Comparison of ENCODE assay signal across 20 cellular contexts in the genomic region with DNA sequence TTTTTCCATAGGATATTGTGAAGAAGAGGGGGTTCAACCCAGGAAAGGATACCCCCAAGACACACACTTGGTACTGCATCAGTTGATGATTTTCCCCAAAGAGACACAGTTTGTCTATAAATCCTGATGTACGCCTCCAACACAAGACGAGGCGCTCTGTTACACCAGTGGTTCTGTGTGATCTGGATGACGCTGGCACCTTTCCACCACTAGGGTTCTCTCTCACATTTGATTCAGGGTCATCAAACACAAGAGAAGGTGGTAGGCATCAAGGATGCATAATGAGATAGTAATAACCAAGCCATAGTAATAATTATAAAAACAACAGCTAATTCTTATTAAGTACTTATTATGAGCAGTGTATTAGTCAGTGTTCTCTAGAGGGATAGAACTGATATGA.
A peak's percentile ranks its signal among the peaks of the same experiment; 100 is the strongest.
DNase-seq lines count a peak whose midpoint lies in the region; ATAC-seq and TF ChIP-seq lines count a peak whose summit lies in the region.
"Had no signal": no experiment of that assay in that cellular context is flagged by ENCODE, and none has a peak within 500 bp of the region (broad histone marks: within the 10 kb centered on the region; RNA-seq: fewer than 3 reads in every experiment).

No MANE protein-coding gene starts in this region.

- H3K4me3 Mint-ChIP-seq in type B pancreatic cell, result no peak overlapping the region
- H3K4me3 Mint-ChIP-seq: activated naive CD4-positive, alpha-beta T cell treated with anti-CD3 and anti-CD28 coated beads for 36 hours; naive B cell had no signal

- H3K36me3 Mint-ChIP-seq in type B pancreatic cell, result no peaks in the 10 kb centered on the region
- H3K36me3 Mint-ChIP-seq: naive B cell had no signal

- DNase-seq in DMS53 (lab: John Stamatoyannopoulos, UW) (peak; percentile 21), DMS53 treated with DMSO at 0.1 percent for 48 hours (lab: John Stamatoyannopoulos, UW; ENCODE audit: unreplicated experiment) (no peak), RPMI8226 (peak; percentile 17), epithelial cell of proximal tubule (ENCODE audit: low read depth) (no peak), type B pancreatic cell (ENCODE audit: extremely low spot score, unreplicated experiment) (no peak), head of caudate nucleus (no peak), left cardiac atrium (no peak)
- DNase-seq in stimulated activated naive CD8-positive, alpha-beta T cell treated with anti-CD3 and anti-CD28 coated beads, Interleukin-15, Interleukin-2, amounts not matched to agents 100 U/mL and 50 U/mL, for 24 hours, result no peak
- DNase-seq: activated CD4-positive, alpha-beta T cell treated with anti-CD3 and anti-CD28 coated beads, Interleukin-2, amount 50 U/mL, for 1 hour; activated naive CD4-positive, alpha-beta T cell treated with anti-CD3 and anti-CD28 coated beads for 36 hours; activated T-cell treated with anti-CD3 and anti-CD28 coated beads for 4 hours; naive B cell; NCI-H1694 treated with DMSO at 0.1 percent for 48 hours; NCI-H446 treated with DMSO at 0.1 percent for 48 hours; PC-9; psoas muscle had no signal

- H3K27ac Mint-ChIP-seq in type B pancreatic cell, result no peak overlapping the region
- H3K27ac Mint-ChIP-seq: activated naive CD4-positive, alpha-beta T cell treated with anti-CD3 and anti-CD28 coated beads for 36 hours; naive B cell had no signal

- intact Hi-C loops in head of caudate nucleus (cut with DNase I), result no loop called here
- intact Hi-C loops in left cardiac atrium (cut with DNase I), result no loop called here

- no peak for ATAC-seq in left cardiac atrium
- ATAC-seq in stimulated activated naive CD8-positive, alpha-beta T cell treated with anti-CD3 and anti-CD28 coated beads, Interleukin-15, Interleukin-2, amounts not matched to agents 100 U/mL and 50 U/mL, for 24 hours, result no peak
- ATAC-seq: psoas muscle had no signal

- no peaks in the 10 kb centered on the region for H3K27me3 Mint-ChIP-seq in type B pancreatic cell
- H3K27me3 Mint-ChIP-seq: naive B cell had no signal

- H3K4me1 Mint-ChIP-seq in type B pancreatic cell (ENCODE audit: unreplicated experiment), result no peaks in the 10 kb centered on the region
- H3K4me1 Mint-ChIP-seq: naive B cell had no signal

- peak; percentile 33 for TF ChIP-seq CTCF in epithelial cell of proximal tubule (conservative IDR thresholded peaks at IDR 0.05; ENCODE audit: low read depth, low read length)
- peak; percentile 43 for TF ChIP-seq CTCF in type B pancreatic cell (conservative IDR thresholded peaks at IDR 0.05)

- H3K4me3 ChIP-seq in epithelial cell of proximal tubule (ENCODE audit: low read depth, low read length), result no peak overlapping the region
- H3K4me3 ChIP-seq: ascending aorta; BLaER1 treated with 17β-estradiol and CSF1 and Interleukin-3, amounts not matched to agents 10 nM and 100 nM; lung; PC-9; psoas muscle; smooth muscle cell had no signal

- no peaks in the 10 kb centered on the region for H3K9me3 Mint-ChIP-seq in type B pancreatic cell

Comparison
In these comparisons a context has a peak if more than half of its experiments do, and no peak if none do; other contexts are left out.
1. DNase-seq: peak in DMS53 (single experiment) and RPMI8226 (single experiment); none in DMS53 treated with DMSO at 0.1 percent for 48 hours (single experiment), epithelial cell of proximal tubule (single experiment), type B pancreatic cell (single experiment), head of caudate nucleus (0 of 42), left cardiac atrium (single experiment) and stimulated activated naive CD8-positive, alpha-beta T cell treated with anti-CD3 and anti-CD28 coated beads, Interleukin-15, Interleukin-2, amounts not matched to agents 100 U/mL and 50 U/mL, for 24 hours (single experiment).